9 cellular contexts compared by ENCODE assay signal in the genomic region with DNA sequence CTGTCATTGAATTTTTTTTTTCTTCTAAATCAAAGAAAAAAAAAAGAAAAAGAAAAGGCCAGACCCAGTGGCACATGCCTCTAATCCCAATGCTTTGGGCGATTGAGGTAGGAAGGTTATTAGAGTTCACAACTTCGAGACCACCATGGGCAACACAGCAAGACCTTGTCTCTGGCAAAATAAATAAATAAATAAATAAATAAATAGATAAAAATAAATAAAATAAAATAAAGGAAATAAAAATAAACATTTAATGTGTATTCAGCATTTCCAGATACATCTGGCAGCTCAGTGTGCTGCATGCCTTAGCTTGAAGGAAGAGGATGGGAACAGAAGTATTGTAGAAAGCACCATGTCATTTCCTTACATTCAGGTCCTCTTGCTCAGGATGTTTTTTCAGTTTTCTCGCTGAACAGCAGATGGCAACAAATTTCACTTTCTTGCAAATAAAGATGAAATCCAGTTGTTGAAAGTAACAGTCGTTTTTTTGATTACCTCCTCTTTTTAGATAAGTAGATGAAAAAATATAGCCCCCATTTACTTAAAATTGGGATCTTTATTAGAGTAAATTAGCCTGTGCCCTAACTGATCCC. TPM values are rescaled to one million over a fixed set of nuclear protein-coding genes. Genes with fewer than 3 reads are reported as not detected.
DNase-seq lines count a peak whose midpoint lies in the region; ATAC-seq and TF ChIP-seq lines count a peak whose summit lies in the region.
"Had no signal": no experiment of that assay in that cellular context is flagged by ENCODE, and none has a peak within 500 bp of the region (broad histone marks: within the 10 kb centered on the region; RNA-seq: fewer than 3 reads in every experiment).

No MANE protein-coding gene starts in this region.

- peak; percentile 44 for DNase-seq in NCI-H1436 (lab: John Stamatoyannopoulos, UW)
- no peak for DNase-seq in NCI-H1436 treated with DMSO at 0.1 percent for 48 hours (lab: John Stamatoyannopoulos, UW)
- DNase-seq in Jurkat, Clone E6-1 (ENCODE audit: low read depth, low spot score): peak; percentile 62
- no peak for DNase-seq in RWPE2 (ENCODE audit: low spot score)
- DNase-seq in esophagus squamous epithelium (lab: John Stamatoyannopoulos, UW): no peak
- no peak for DNase-seq in progenitor cell of endocrine pancreas (ENCODE audit: low spot score, unreplicated experiment)
- no peak for DNase-seq in sigmoid colon

- H3K36me3 Mint-ChIP-seq in progenitor cell of endocrine pancreas (ENCODE audit: insufficient read depth): no peaks in the 10 kb centered on the region

- no peak for TF ChIP-seq EP300 in sigmoid colon (IDR thresholded peaks at IDR 0.05)

- H3K27ac Mint-ChIP-seq in progenitor cell of endocrine pancreas: no peak overlapping the region

- H3K27ac ChIP-seq in RWPE2 (ENCODE audit: poor library complexity, severe bottlenecking): no peak overlapping the region
- H3K27ac ChIP-seq in esophagus squamous epithelium: no peak overlapping the region
- H3K27ac ChIP-seq in sigmoid colon: no peak overlapping the region
- H3K27ac ChIP-seq: BLaER1 had no signal

- H3K36me3 ChIP-seq in RWPE2 (ENCODE audit: low read depth) (no peaks in the 10 kb centered on the region), esophagus squamous epithelium (no peaks in the 10 kb centered on the region), sigmoid colon (no peaks in the 10 kb centered on the region)
- H3K36me3 ChIP-seq: BLaER1 had no signal

- H3K4me1 ChIP-seq in RWPE2 (ENCODE audit: insufficient read depth, poor library complexity, severe bottlenecking) (no peaks in the 10 kb centered on the region), esophagus squamous epithelium (no peaks in the 10 kb centered on the region), sigmoid colon (no peaks in the 10 kb centered on the region)
- H3K4me1 ChIP-seq: BLaER1 had no signal

- peaks cover 22% of the 10 kb centered on the region for H3K27me3 Mint-ChIP-seq in progenitor cell of endocrine pancreas

- H3K4me1 Mint-ChIP-seq in progenitor cell of endocrine pancreas (ENCODE audit: low read depth): peaks cover 2% of the 10 kb centered on the region

- no peak overlapping the region for H3K4me3 ChIP-seq in Jurkat, Clone E6-1 (ENCODE audit: low read length)
- H3K4me3 ChIP-seq in RWPE2 (ENCODE audit: severe bottlenecking) (no peak overlapping the region), esophagus squamous epithelium (no peak overlapping the region), sigmoid colon (no peak overlapping the region)
- H3K4me3 ChIP-seq: BLaER1 had no signal

- TF ChIP-seq POLR2A in esophagus squamous epithelium (IDR thresholded peaks at IDR 0.05) (no peak), sigmoid colon (IDR thresholded peaks at IDR 0.05) (no peak)

- no peaks in the 10 kb centered on the region for H3K9me3 ChIP-seq in RWPE2 (ENCODE audit: severe bottlenecking)
- H3K9me3 ChIP-seq in esophagus squamous epithelium: no peaks in the 10 kb centered on the region
- no peaks in the 10 kb centered on the region for H3K9me3 ChIP-seq in sigmoid colon
- H3K9me3 ChIP-seq: BLaER1 had no signal

- H3K4me3 Mint-ChIP-seq in progenitor cell of endocrine pancreas (ENCODE audit: low read depth): no peak overlapping the region

- ATAC-seq in RWPE2 (ENCODE audit: low read depth) (no peak), GM18517 (IDR thresholded peaks at IDR 0.05; ENCODE audit: unreplicated experiment) (no peak)

- peaks cover 23% of the 10 kb centered on the region for H3K27me3 ChIP-seq in RWPE2 (ENCODE audit: insufficient read depth, poor library complexity, severe bottlenecking)
- peaks cover 0 to 36% (median 0%) of the 10 kb centered on the region in 4 donors for H3K27me3 ChIP-seq in esophagus squamous epithelium
- peaks cover 0 to 4% (median 0%) of the 10 kb centered on the region in 3 donors for H3K27me3 ChIP-seq in sigmoid colon
- H3K27me3 ChIP-seq: BLaER1 had no signal

- TF ChIP-seq CTCF in RWPE2 (IDR thresholded peaks at IDR 0.05; ENCODE audit: poor library complexity, severe bottlenecking) (peak; percentile 46), esophagus squamous epithelium (IDR thresholded peaks at IDR 0.05) (peak; percentile 9 to 38 (median 20)), progenitor cell of endocrine pancreas (IDR thresholded peaks at IDR 0.05; ENCODE audit: unreplicated experiment) (peak; percentile 53), sigmoid colon (IDR thresholded peaks at IDR 0.05) (peak in 2 of 4 experiments; percentile 11 to 28)

- intact Hi-C loops in esophagus squamous epithelium (cut with DNase I): no loop called here
- intact Hi-C loops in sigmoid colon (cut with DNase I): loop anchor here (5.0 kb wide), 1 partner anchor 100 kb away; the partner anchor contains the start of gene ANKRD36

- 26 to 32% methylated on average over 4 of the region's 4 CpGs for WGBS in esophagus squamous epithelium, 2 donors
- WGBS in sigmoid colon, 2 donors: 33% methylated on average over 4 of the region's 4 CpGs

- no peaks in the 10 kb centered on the region for H3K9me3 Mint-ChIP-seq in progenitor cell of endocrine pancreas (ENCODE audit: low read depth)

RNA-seq across cellular contexts. Expression of gene FAM178B, which starts 25.7 kb away (rescaled TPM):
- not detected for polyA plus RNA-seq in Jurkat, Clone E6-1 (2012; ENCODE audit: insufficient read depth, insufficient read length)
- total RNA-seq in esophagus squamous epithelium (under 1 TPM in 1 of 4 donors, not detected in 3; 0.72 TPM), progenitor cell of endocrine pancreas (not detected in 2 replicates), sigmoid colon (1 to 10 TPM in 3 of 4 donors, under 1 TPM in 1; 0.36 to 2.5 (median 1.9) TPM)
- 1 to 10 TPM in 1 of 3 donors, under 1 TPM in 1, not detected in 1; 0.51 to 1.2 TPM for polyA plus RNA-seq in sigmoid colon

Comparison
In these comparisons a context has a peak if more than half of its experiments do, and no peak if none do; other contexts are left out.
1. DNase-seq: peak in NCI-H1436 (single experiment) and Jurkat, Clone E6-1 (single experiment); none in NCI-H1436 treated with DMSO at 0.1 percent for 48 hours (single experiment), RWPE2 (single experiment), esophagus squamous epithelium (single experiment), progenitor cell of endocrine pancreas (single experiment) and sigmoid colon (single experiment).